ENCODE assay signal across 22 cellular contexts in the genomic region with DNA sequence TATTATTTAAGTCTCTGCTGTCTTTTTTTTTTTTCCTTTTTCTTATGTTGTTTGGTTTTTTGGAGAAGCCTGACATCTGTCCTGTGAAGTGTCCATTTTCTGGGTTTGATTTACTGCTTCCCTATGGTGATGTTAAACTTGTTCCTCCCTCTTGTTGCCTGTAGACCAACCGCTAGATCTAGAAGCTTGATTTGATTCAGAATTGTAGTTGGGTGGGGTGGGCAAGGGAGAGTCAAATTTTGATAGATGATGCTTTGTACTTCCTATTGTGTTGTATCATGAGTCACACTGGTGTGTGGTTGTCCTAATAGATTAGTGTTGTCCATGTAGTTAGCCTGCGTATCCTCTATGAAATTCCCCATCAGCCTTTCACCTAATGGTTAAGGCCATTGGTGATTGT. TPM values are rescaled to one million over a fixed set of nuclear protein-coding genes. Genes with fewer than 3 reads are reported as not detected.
DNase-seq lines count a peak whose midpoint lies in the region; ATAC-seq, FAIRE-seq and TF ChIP-seq lines count a peak whose summit lies in the region.
"Had no signal": no experiment of that assay in that cellular context is flagged by ENCODE, and none has a peak within 500 bp of the region (broad histone marks: within the 10 kb centered on the region; RNA-seq: fewer than 3 reads in every experiment).

No MANE protein-coding gene starts in this region.

- no peaks in the 10 kb centered on the region for H3K36me3 ChIP-seq in body of pancreas (replicated peaks in 1 of 2; ENCODE audit: insufficient read depth in 1 of 2, low read depth in 2 of 2)
- H3K36me3 ChIP-seq: adrenal gland, BE2C, cardiac muscle cell, vagina had no signal

- H3K9me3 Mint-ChIP-seq in activated CD4-positive, alpha-beta T cell treated with anti-CD3 and anti-CD28 coated beads for 36 hours (ENCODE audit: low read depth): no peaks in the 10 kb centered on the region
- no peaks in the 10 kb centered on the region for H3K9me3 Mint-ChIP-seq in activated CD4-positive, alpha-beta memory T cell treated with anti-CD3 and anti-CD28 coated beads, Interleukin-2, amount 10 ng/mL, durations not matched to agents 7 days and 5 days
- H3K9me3 Mint-ChIP-seq: GM23338 had no signal

- H3K4me3 Mint-ChIP-seq in activated CD4-positive, alpha-beta T cell treated with anti-CD3 and anti-CD28 coated beads for 36 hours: no peak overlapping the region
- H3K4me3 Mint-ChIP-seq in activated CD4-positive, alpha-beta memory T cell treated with anti-CD3 and anti-CD28 coated beads, Interleukin-2, amount 10 ng/mL, durations not matched to agents 7 days and 5 days: no peak overlapping the region
- H3K4me3 Mint-ChIP-seq: GM23338 had no signal

- H3K9me3 ChIP-seq in body of pancreas: no peaks in the 10 kb centered on the region
- H3K9me3 ChIP-seq: adrenal gland, BE2C, esophagus squamous epithelium, spleen, vagina had no signal

- H3K4me3 ChIP-seq in fibroblast of pulmonary artery (replicated peaks; ENCODE audit: low read depth, low read length) (no peak overlapping the region), body of pancreas (no peak overlapping the region)
- H3K4me3 ChIP-seq: adrenal gland, cardiac muscle cell, esophagus squamous epithelium, GM23338, spleen, vagina had no signal

- WGBS in body of pancreas, 2 donors: 100% methylated on average over 2 of the region's 2 CpGs

- peak overlapping the region; percentile 14 for H3K27ac Mint-ChIP-seq in activated CD4-positive, alpha-beta T cell treated with anti-CD3 and anti-CD28 coated beads for 36 hours
- peak overlapping the region; percentile 32 for H3K27ac Mint-ChIP-seq in activated CD4-positive, alpha-beta memory T cell treated with anti-CD3 and anti-CD28 coated beads, Interleukin-2, amount 10 ng/mL, durations not matched to agents 7 days and 5 days
- H3K27ac Mint-ChIP-seq: GM23338 had no signal

- TF ChIP-seq POLR2A in body of pancreas (IDR thresholded peaks at IDR 0.05): no peak

- peak; percentile 16 for FAIRE-seq in HTR-8/SVneo (lab: Jason Lieb, UNC)
- FAIRE-seq: A204.1 had no signal

- H3K4me1 Mint-ChIP-seq in activated CD4-positive, alpha-beta T cell treated with anti-CD3 and anti-CD28 coated beads for 36 hours: peaks cover 66% of the 10 kb centered on the region
- peaks cover 55% of the 10 kb centered on the region for H3K4me1 Mint-ChIP-seq in activated CD4-positive, alpha-beta memory T cell treated with anti-CD3 and anti-CD28 coated beads, Interleukin-2, amount 10 ng/mL, durations not matched to agents 7 days and 5 days
- H3K4me1 Mint-ChIP-seq: GM23338 had no signal

- H3K27me3 Mint-ChIP-seq in activated CD4-positive, alpha-beta T cell treated with anti-CD3 and anti-CD28 coated beads for 36 hours: no peaks in the 10 kb centered on the region
- no peaks in the 10 kb centered on the region for H3K27me3 Mint-ChIP-seq in activated CD4-positive, alpha-beta memory T cell treated with anti-CD3 and anti-CD28 coated beads, Interleukin-2, amount 10 ng/mL, durations not matched to agents 7 days and 5 days

- ATAC-seq in activated CD4-positive, alpha-beta T cell treated with anti-CD3 and anti-CD28 coated beads for 36 hours: peak; percentile 15
- no peak for ATAC-seq in body of pancreas
- no peak for ATAC-seq in GM21786 (IDR thresholded peaks at IDR 0.05; ENCODE audit: unreplicated experiment)
- ATAC-seq: GM23338 had no signal

- CTCF ChIA-PET in activated CD4-positive, alpha-beta T cell treated with anti-CD3 and anti-CD28 coated beads for 36 hours (lab: Charles Lee): no interaction called here
- CTCF ChIA-PET in activated CD4-positive, alpha-beta memory T cell treated with anti-CD3 and anti-CD28 coated beads, Interleukin-2, amount 10 ng/mL, durations not matched to agents 7 days and 5 days (lab: Charles Lee): interaction anchor here (1.0 kb wide), 1 partner anchor 51 kb away, joined by 3 read pairs; no protein-coding TSS in a partner anchor

- H3K27ac ChIP-seq in body of pancreas: no peak overlapping the region
- H3K27ac ChIP-seq: adrenal gland, cardiac muscle cell, esophagus squamous epithelium, spleen, vagina had no signal

- POLR2A ChIA-PET in activated CD4-positive, alpha-beta T cell treated with anti-CD3 and anti-CD28 coated beads for 36 hours (lab: Charles Lee): no interaction called here
- POLR2A ChIA-PET in activated CD4-positive, alpha-beta memory T cell treated with anti-CD3 and anti-CD28 coated beads, Interleukin-2, amount 10 ng/mL, durations not matched to agents 7 days and 5 days (lab: Charles Lee): interaction anchor here (1.6 kb wide), 1 partner anchor 33 kb away, joined by 3 read pairs; no protein-coding TSS in a partner anchor

- no peaks in the 10 kb centered on the region for H3K27me3 ChIP-seq in body of pancreas
- H3K27me3 ChIP-seq: adrenal gland, BE2C, cardiac muscle cell, esophagus squamous epithelium, spleen, vagina had no signal

- H3K36me3 Mint-ChIP-seq in activated CD4-positive, alpha-beta T cell treated with anti-CD3 and anti-CD28 coated beads for 36 hours (ENCODE audit: low read depth): peaks cover 59% of the 10 kb centered on the region
- H3K36me3 Mint-ChIP-seq in activated CD4-positive, alpha-beta memory T cell treated with anti-CD3 and anti-CD28 coated beads, Interleukin-2, amount 10 ng/mL, durations not matched to agents 7 days and 5 days (ENCODE audit: low read depth): peaks cover 62% of the 10 kb centered on the region

- peak; percentile 30 for DNase-seq in activated CD4-positive, alpha-beta T cell treated with anti-CD3 and anti-CD28 coated beads for 36 hours
- no peak for DNase-seq in activated CD4-positive, alpha-beta T cell treated with anti-CD3 and anti-CD28 coated beads, Interleukin-2, amount 50 U/mL, for 4 hours
- DNase-seq in HTR-8/SVneo (ENCODE audit: insufficient read length, low spot score): no peak
- DNase-seq in activated CD4-positive, alpha-beta memory T cell treated with anti-CD3 and anti-CD28 coated beads, Interleukin-2, amount 10 ng/mL, durations not matched to agents 7 days and 5 days: no peak
- DNase-seq in fibroblast of pulmonary artery (ENCODE audit: low read depth): peak; percentile 44
- DNase-seq in NCI-H1417 (lab: John Stamatoyannopoulos, UW): no peak
- no peak for DNase-seq in body of pancreas
- DNase-seq: adrenal gland; BE2C; Calu3; esophagus squamous epithelium; head of caudate nucleus; NCI-H1930; NCI-H510A; retina; spleen; stimulated activated CD4-positive, alpha-beta T cell treated with anti-CD3 and anti-CD28 coated beads, Interleukin-4, amount 100 ng/mL, for 4 hours had no signal

- TF ChIP-seq CTCF in fibroblast of pulmonary artery (IDR thresholded peaks at IDR 0.05; ENCODE audit: low read length, missing control alignments) (no peak), body of pancreas (IDR thresholded peaks at IDR 0.05) (no peak)

- no peaks in the 10 kb centered on the region for H3K4me1 ChIP-seq in body of pancreas
- H3K4me1 ChIP-seq: adrenal gland, BE2C had no signal

- intact Hi-C loops in activated CD4-positive, alpha-beta T cell treated with anti-CD3 and anti-CD28 coated beads for 36 hours (cut with DNase I, micrococcal nuclease): no loop called here
- intact Hi-C loops in body of pancreas (cut with DNase I): no loop called here

RNA-seq across cellular contexts. Expression of a gene that starts 35.4 kb away (rescaled TPM):
- total RNA-seq in activated CD4-positive, alpha-beta T cell treated with anti-CD3 and anti-CD28 coated beads for 36 hours: 100 to 1,000 TPM; 122 to 148 TPM
- 100 to 1,000 TPM; 156 to 161 TPM for total RNA-seq in activated CD4-positive, alpha-beta memory T cell treated with anti-CD3 and anti-CD28 coated beads, Interleukin-2, amount 10 ng/mL, durations not matched to agents 7 days and 5 days
- total RNA-seq in body of pancreas: 10 to 100 TPM; 32.3 to 34.5 TPM

Comparison
In these comparisons a context has a peak if more than half of its experiments do, and no peak if none do; other contexts are left out.
1. DNase-seq: peak in activated CD4-positive, alpha-beta T cell treated with anti-CD3 and anti-CD28 coated beads for 36 hours (single experiment) and fibroblast of pulmonary artery (single experiment); none in activated CD4-positive, alpha-beta T cell treated with anti-CD3 and anti-CD28 coated beads, Interleukin-2, amount 50 U/mL, for 4 hours (0 of 2), HTR-8/SVneo (single experiment), activated CD4-positive, alpha-beta memory T cell treated with anti-CD3 and anti-CD28 coated beads, Interleukin-2, amount 10 ng/mL, durations not matched to agents 7 days and 5 days (single experiment), NCI-H1417 (0 of 3) and body of pancreas (0 of 4).